1 cellular context compared by ENCODE assay signal in genomic region chr19:18461471-18461870, GRCh38.
TF ChIP-seq lines count a peak whose summit lies in the region.

No MANE protein-coding gene starts in this region.

TF ChIP-seq in K562, 482 proteins besides CTCF, POLR2A, EP300 and RAD21:
- TF ChIP-seq DIDO1 (tag; IDR thresholded peaks at IDR 0.05; ENCODE audit: low read depth), result no peak
- no peak for TF ChIP-seq ESRRB (CRISPR knock-in tag; IDR thresholded peaks at IDR 0.05; ENCODE audit: borderline replicate concordance)
- no peak for TF ChIP-seq TEAD2 (tag; IDR thresholded peaks at IDR 0.05)
- TF ChIP-seq MBD2 (IDR thresholded peaks at IDR 0.05; ENCODE audit: borderline replicate concordance, low read depth), result no peak
- TF ChIP-seq PRDM10 (IDR thresholded peaks at IDR 0.05; ENCODE audit: partially characterized antibody), result no peak
- TF ChIP-seq RBM22 (IDR thresholded peaks at IDR 0.05; ENCODE audit: low read depth, low read length, poor library complexity, severe bottlenecking), result peak; percentile 39
- TF ChIP-seq POLR2G (IDR thresholded peaks at IDR 0.05; ENCODE audit: low read depth, low read length), result peak; percentile 31; the same call in 1 of the 2 replicates
